ENCODE assay signal across 10 cellular contexts in the genomic region with DNA sequence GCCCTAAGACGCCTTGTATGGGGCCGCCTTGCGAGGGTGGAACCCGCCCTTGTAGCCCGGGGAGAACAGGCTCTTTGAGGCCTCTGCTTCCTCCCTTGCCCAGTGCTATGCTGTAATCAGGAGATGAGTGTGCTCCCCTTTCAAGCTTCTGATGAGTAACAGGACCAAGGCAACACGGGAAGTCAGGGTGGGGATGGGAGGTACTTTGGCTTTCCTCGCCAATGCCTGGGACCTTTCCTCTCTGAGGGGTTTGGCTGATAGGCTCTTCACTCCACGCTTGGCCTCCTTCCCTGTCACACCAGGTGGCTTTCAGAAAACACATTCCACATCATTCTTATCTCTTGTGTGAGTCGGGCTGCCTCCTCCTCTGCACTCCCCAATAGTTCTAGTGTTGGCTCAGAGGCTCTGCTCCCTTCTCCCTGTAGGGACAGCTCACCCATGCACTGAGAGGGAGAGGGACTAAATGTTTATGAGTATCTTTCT.
DNase-seq lines count a peak whose midpoint lies in the region; ATAC-seq, FAIRE-seq and TF ChIP-seq lines count a peak whose summit lies in the region.
"Had no signal": no experiment of that assay in that cellular context is flagged by ENCODE, and none has a peak within 500 bp of the region (broad histone marks: within the 10 kb centered on the region; RNA-seq: fewer than 3 reads in every experiment).

No MANE protein-coding gene starts in this region.

- H3K56ac ChIP-seq in H1 (replicated peaks; ENCODE audit: insufficient read length, low read depth, low read length): no peak overlapping the region

- H4K20me1 ChIP-seq in H1 (replicated peaks in 1 of 2; ENCODE audit: control insufficient read depth in 1 of 2, insufficient read depth in 2 of 2, low read length in 2 of 2): no peaks in the 10 kb centered on the region

- H3K4me1 ChIP-seq in H1 (replicated peaks in 1 of 4; ENCODE audit: control insufficient read depth in 3 of 4, insufficient read depth in 4 of 4, low read length in 3 of 4) (no peaks in the 10 kb centered on the region), ovary (ENCODE audit: insufficient read depth) (peaks cover 2% of the 10 kb centered on the region)

- H3K27ac Mint-ChIP-seq in T-helper 17 cell: peak overlapping the region; percentile 78

- H3K9me3 ChIP-seq in T-helper 17 cell (ENCODE audit: control insufficient read depth, low read length, poor library complexity, severe bottlenecking) (no peaks in the 10 kb centered on the region), H1 (ENCODE audit: insufficient read depth in 2 of 2, low read depth in 1 of 2, low read length in 1 of 2) (no peaks in the 10 kb centered on the region), ovary (no peaks in the 10 kb centered on the region)
- H3K9me3 ChIP-seq: thoracic aorta had no signal

- no peak overlapping the region for H2BK20ac ChIP-seq in H1 (ENCODE audit: low read length)

- no peak overlapping the region for H3K9ac ChIP-seq in H1 (replicated peaks in 1 of 4; ENCODE audit: extremely low read depth in 1 of 4, low read depth in 3 of 4, low read length in 3 of 4)

- no peak overlapping the region for H3K4me2 ChIP-seq in H1 (ENCODE audit: insufficient read depth in 1 of 2, low read depth in 2 of 2, low read length in 2 of 2)

- no peak overlapping the region for H4K91ac ChIP-seq in H1 (replicated peaks; ENCODE audit: insufficient read length, low read length)

- peaks cover 2% of the 10 kb centered on the region for H3K36me3 Mint-ChIP-seq in T-helper 17 cell (ENCODE audit: low read depth)

- H2BK5ac ChIP-seq in H1 (ENCODE audit: low read depth, low read length): no peak overlapping the region

- H3K27ac ChIP-seq in H1 (ENCODE audit: low read depth, low read length) (no peak overlapping the region), ovary (peak overlapping the region in 1 of 2 donors; percentile 70)
- H3K27ac ChIP-seq: thoracic aorta had no signal

- ATAC-seq in T-helper 17 cell (peak; percentile 59), GM18511 (IDR thresholded peaks at IDR 0.05; ENCODE audit: unreplicated experiment) (no peak), HG03196 (IDR thresholded peaks at IDR 0.05; ENCODE audit: unreplicated experiment) (no peak)

- peak overlapping the region; percentile 31 for H3K4me3 Mint-ChIP-seq in T-helper 17 cell

- H3K23me2 ChIP-seq in H1 (ENCODE audit: low read depth, low read length): no peaks in the 10 kb centered on the region

- no peak overlapping the region for H4K8ac ChIP-seq in H1 (ENCODE audit: extremely low read depth, insufficient read depth, low read length)

- 93% methylated on average over 9 of the region's 9 CpGs; no CpG with 5 or more reads in 1 of the 2 experiments for WGBS in H1 (ENCODE audit: extremely low coverage in 1 of 2, insufficient coverage in 1 of 2, insufficient read length in 1 of 2, insufficient replicate concordance in 2 of 2, low coverage in 1 of 2, low lambda C conversion rate in 2 of 2, missing lambda C conversion rate in 1 of 2), 2 experiments
- WGBS in ovary, 3 donors: 9 to 15% (median 13%) methylated on average over 9 of the region's 9 CpGs
- 60 to 68% methylated on average over 9 of the region's 9 CpGs for WGBS in lower leg skin, 2 donors

- POLR2A ChIA-PET in H1 (lab: Charles Lee; ENCODE audit: partially characterized antibody): no interaction called here

- TF ChIP-seq POLR2A in H1 (IDR thresholded peaks at IDR 0.05; ENCODE audit: control extremely low read depth in 1 of 2, low read depth in 2 of 2, low read length in 2 of 2): no peak
- peak; percentile 56 for TF ChIP-seq POLR2A in ovary (IDR thresholded peaks at IDR 0.05)
- no peak for TF ChIP-seq POLR2A in lower leg skin (IDR thresholded peaks at IDR 0.05)

- no peak overlapping the region for H2BK12ac ChIP-seq in H1 (ENCODE audit: low read depth, low read length)

- H3K79me1 ChIP-seq in H1 (ENCODE audit: low read depth, low read length): no peaks in the 10 kb centered on the region

- no peak overlapping the region for H3K4ac ChIP-seq in H1 (replicated peaks; ENCODE audit: insufficient read length, low read depth, low read length)

- H2BK15ac ChIP-seq in H1 (ENCODE audit: low read length): no peak overlapping the region

- no peak for TF ChIP-seq RAD21 in H1 (IDR thresholded peaks at IDR 0.05 in 1 of 2, conservative IDR thresholded peaks at IDR 0.05 in 1 of 2; ENCODE audit: low read depth in 2 of 2, low read length in 2 of 2)

- no peak overlapping the region for H3K18ac ChIP-seq in H1 (ENCODE audit: extremely low read depth, low read length)

- H4K5ac ChIP-seq in H1 (ENCODE audit: insufficient read length, low read depth, low read length): no peak overlapping the region

- DNase-seq in H4 (ENCODE audit: low spot score): peak; percentile 67
- DNase-seq in T-helper 17 cell: peak in 1 of 3 donors; percentile 9
- no peak for DNase-seq in H1 (ENCODE audit: low read depth in 1 of 2, low spot score in 2 of 2)
- peak; percentile 87 to 96 (median 91) for DNase-seq in ovary
- no peak for DNase-seq in lower leg skin (ENCODE audit: low spot score in 2 of 2)
- no peak for DNase-seq in NCI-H2029 (lab: John Stamatoyannopoulos, UW)

- H3K79me2 ChIP-seq in H1 (ENCODE audit: control insufficient read depth in 1 of 2, insufficient read depth in 2 of 2, low read length in 2 of 2): no peaks in the 10 kb centered on the region

- no peak overlapping the region for H2BK120ac ChIP-seq in H1 (replicated peaks; ENCODE audit: low read depth, low read length)

- no peak overlapping the region for H3K23ac ChIP-seq in H1 (ENCODE audit: insufficient read length)

- H3K27me3 ChIP-seq in H1 (replicated peaks in 1 of 4; ENCODE audit: control insufficient read depth in 3 of 4, extremely low read depth in 1 of 4, insufficient read depth in 3 of 4, low read length in 3 of 4): no peaks in the 10 kb centered on the region
- H3K27me3 ChIP-seq in ovary: no peaks in the 10 kb centered on the region

- no peak for TF ChIP-seq EP300 in H1 (IDR thresholded peaks at IDR 0.05; ENCODE audit: borderline replicate concordance in 1 of 2, low read depth in 2 of 2, low read length in 2 of 2)
- no peak for TF ChIP-seq EP300 in ovary (IDR thresholded peaks at IDR 0.05)

- peaks cover 58% of the 10 kb centered on the region for H3K4me1 Mint-ChIP-seq in T-helper 17 cell

- peak overlapping the region; percentile 51; the same call in 1 of the 2 replicates for H2AFZ ChIP-seq in H1 (ENCODE audit: low read length)

- H3K14ac ChIP-seq in H1 (ENCODE audit: insufficient read length): no peak overlapping the region

- no peak for TF ChIP-seq CTCF in H1 (IDR thresholded peaks at IDR 0.05; ENCODE audit: control extremely low read depth in 1 of 3, insufficient read depth in 1 of 3, low read depth in 1 of 3, low read length in 3 of 3)
- peak in 1 of 3 donors; percentile 31 for TF ChIP-seq CTCF in ovary (IDR thresholded peaks at IDR 0.05)
- no peak for TF ChIP-seq CTCF in lower leg skin (IDR thresholded peaks at IDR 0.05)

- H3K36me3 ChIP-seq in H1 (ENCODE audit: control insufficient read depth in 2 of 4, insufficient read depth in 4 of 4, low read length in 3 of 4) (no peaks in the 10 kb centered on the region), ovary (no peaks in the 10 kb centered on the region)
- H3K36me3 ChIP-seq: thoracic aorta had no signal

- intact Hi-C loops in ovary (cut with DNase I) (loop anchor here in 1 of 4 donors (10.0 kb wide), 1 partner anchor 222 kb away; a partner anchor contains a TSS), lower leg skin (cut with DNase I; ENCODE audit: low total_unique reads) (no loop called here)

- no peak overlapping the region for H2AK5ac ChIP-seq in H1 (ENCODE audit: low read depth, low read length)

- FAIRE-seq in H1 (lab: Jason Lieb, UNC): no peak
- FAIRE-seq: GM18507 had no signal

- H3K4me3 ChIP-seq in H1 (ENCODE audit: extremely low read depth in 1 of 4, insufficient read depth in 2 of 4, low read depth in 3 of 4, low read length in 4 of 4): no peak overlapping the region
- no peak overlapping the region for H3K4me3 ChIP-seq in ovary
- H3K4me3 ChIP-seq in lower leg skin (ENCODE audit: low read depth, poor library complexity, severe bottlenecking): no peak overlapping the region
- H3K4me3 ChIP-seq: thoracic aorta had no signal

- no peaks in the 10 kb centered on the region for H3K27me3 Mint-ChIP-seq in T-helper 17 cell

- CTCF ChIA-PET in H1 (lab: Charles Lee; ENCODE audit: partially characterized antibody): no interaction called here

TF ChIP-seq in H1, 55 proteins besides CTCF, POLR2A, EP300 and RAD21 (continues in another document):
- TF ChIP-seq POLR2AphosphoS5 (IDR thresholded peaks at IDR 0.05; ENCODE audit: low read depth, low read length) (no peak), SIRT6 (IDR thresholded peaks at IDR 0.05; ENCODE audit: low read length) (no peak), CTBP2 (IDR thresholded peaks at IDR 0.05; ENCODE audit: borderline replicate concordance, insufficient read depth, insufficient read length, low read length) (no peak), GABPA (IDR thresholded peaks at IDR 0.05; ENCODE audit: borderline replicate concordance, insufficient read depth, low read length) (no peak), SAP30 (IDR thresholded peaks at IDR 0.05; ENCODE audit: insufficient read depth, insufficient replicate concordance, low read length) (no peak)
- TF ChIP-seq, protein P1, sequence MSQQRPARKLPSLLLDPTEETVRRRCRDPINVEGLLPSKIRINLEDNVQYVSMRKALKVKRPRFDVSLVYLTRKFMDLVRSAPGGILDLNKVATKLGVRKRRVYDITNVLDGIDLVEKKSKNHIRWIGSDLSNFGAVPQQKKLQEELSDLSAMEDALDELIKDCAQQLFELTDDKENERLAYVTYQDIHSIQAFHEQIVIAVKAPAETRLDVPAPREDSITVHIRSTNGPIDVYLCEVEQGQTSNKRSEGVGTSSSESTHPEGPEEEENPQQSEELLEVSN (IDR thresholded peaks at IDR 0.05): no peak

Comparison
In these comparisons a context has a peak if more than half of its experiments do, and no peak if none do; other contexts are left out.
1. DNase-seq: peak in H4 (single experiment) and ovary (5 of 5); none in H1 (0 of 2), lower leg skin (0 of 2) and NCI-H2029 (single experiment).